ENCODE assay signal across 8 cellular contexts in the genomic region with DNA sequence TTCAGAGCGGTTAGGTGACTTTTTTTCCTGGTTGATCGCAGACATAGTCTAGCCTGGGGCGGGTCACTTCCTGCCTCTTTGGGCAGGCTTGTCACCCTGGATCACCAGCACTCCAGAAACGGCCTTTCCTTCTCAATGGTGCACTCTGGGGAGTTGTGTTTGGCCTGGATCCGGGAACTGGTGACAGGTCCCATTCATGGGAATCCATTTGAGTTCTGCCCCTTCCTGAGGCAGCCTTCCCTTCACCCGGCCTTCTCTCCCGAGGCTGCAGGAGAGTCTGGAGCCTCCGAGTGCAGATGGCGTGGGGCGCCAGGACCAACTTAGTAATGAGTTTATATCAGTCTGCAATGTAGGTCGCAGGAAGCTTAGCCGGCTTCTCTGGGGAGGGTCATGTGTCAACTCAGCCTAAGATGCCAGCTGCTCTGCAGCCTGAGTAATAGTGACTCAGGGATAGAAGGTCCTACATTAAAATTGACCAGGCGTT. TPM values are rescaled to one million over a fixed set of nuclear protein-coding genes. Genes with fewer than 3 reads are reported as not detected.
DNase-seq lines count a peak whose midpoint lies in the region; ATAC-seq and TF ChIP-seq lines count a peak whose summit lies in the region.

No MANE protein-coding gene starts in this region.

- no peaks in the 10 kb centered on the region for H3K27me3 Mint-ChIP-seq in T-helper 1 cell treated with Interleukin-12 subunit alpha and Interleukin-12 subunit beta and Interleukin-4 antibody, amounts not matched to agents 30 μg/mL and 1 μg/mL, for 36 hours (ENCODE audit: low read depth)

- H3K27ac ChIP-seq in GM23248, result peak overlapping the region; percentile 81

- no peaks in the 10 kb centered on the region for H4K20me1 ChIP-seq in GM23248 (ENCODE audit: insufficient read depth)

- in situ Hi-C loops in GM23248 (cut with MboI), result no loop called here

- peak overlapping the region; percentile 39 for H3K27ac Mint-ChIP-seq in T-helper 1 cell treated with Interleukin-12 subunit alpha and Interleukin-12 subunit beta and Interleukin-4 antibody, amounts not matched to agents 30 μg/mL and 1 μg/mL, for 36 hours

- H3K4me2 ChIP-seq in GM23248 (ENCODE audit: unreplicated experiment), result peak overlapping the region; percentile 24
- peak overlapping the region; percentile 71 for H3K4me2 ChIP-seq in skeletal muscle satellite cell (ENCODE audit: low read length)

- H3K27me3 ChIP-seq in GM23248 (replicated peaks; ENCODE audit: insufficient read depth) (no peaks in the 10 kb centered on the region), skeletal muscle satellite cell (ENCODE audit: control insufficient read depth, insufficient read depth, low read length) (no peaks in the 10 kb centered on the region)

- peaks cover 55% of the 10 kb centered on the region for H3K4me1 Mint-ChIP-seq in T-helper 1 cell treated with Interleukin-12 subunit alpha and Interleukin-12 subunit beta and Interleukin-4 antibody, amounts not matched to agents 30 μg/mL and 1 μg/mL, for 36 hours (ENCODE audit: low read depth)

- peak; percentile 93 for DNase-seq in GM23248
- peak; percentile 75 for DNase-seq in fibroblast of the aortic adventitia (ENCODE audit: low read depth)
- no peak for DNase-seq in midbrain (lab: John Stamatoyannopoulos, UW)
- no peak for DNase-seq in stimulated activated naive CD8-positive, alpha-beta T cell treated with anti-CD3 and anti-CD28 coated beads, Interleukin-15, Interleukin-2, amounts not matched to agents 100 U/mL and 50 U/mL, for 24 hours
- DNase-seq in amniotic stem cell (lab: John Stamatoyannopoulos, UW), result no peak

- TF ChIP-seq CTCF in fibroblast of the aortic adventitia (IDR thresholded peaks at IDR 0.05; ENCODE audit: insufficient read depth, low read length), result no peak

- no peaks in the 10 kb centered on the region for H3K9me2 ChIP-seq in GM23248 (ENCODE audit: insufficient read depth)

- no peaks in the 10 kb centered on the region for H3K9me3 ChIP-seq in GM23248 (ENCODE audit: low read depth)
- H3K9me3 ChIP-seq in skeletal muscle satellite cell (replicated peaks; ENCODE audit: low read length), result no peaks in the 10 kb centered on the region

- peaks cover 85% of the 10 kb centered on the region for H3K79me2 ChIP-seq in GM23248 (ENCODE audit: insufficient read depth)

- ATAC-seq in GM21825 (IDR thresholded peaks at IDR 0.05; ENCODE audit: unreplicated experiment), result no peak
- ATAC-seq in stimulated activated naive CD8-positive, alpha-beta T cell treated with anti-CD3 and anti-CD28 coated beads, Interleukin-15, Interleukin-2, amounts not matched to agents 100 U/mL and 50 U/mL, for 24 hours, result no peak

- H3K36me3 ChIP-seq in GM23248 (ENCODE audit: low read depth), result peaks cover 11% of the 10 kb centered on the region; the same call in 1 of the 2 replicates
- peaks cover 42% of the 10 kb centered on the region for H3K36me3 ChIP-seq in skeletal muscle satellite cell (ENCODE audit: insufficient read depth, low read length)

- no peak overlapping the region for H3K4me3 Mint-ChIP-seq in T-helper 1 cell treated with Interleukin-12 subunit alpha and Interleukin-12 subunit beta and Interleukin-4 antibody, amounts not matched to agents 30 μg/mL and 1 μg/mL, for 36 hours

- H2AFZ ChIP-seq in GM23248, result no peak overlapping the region

- H3F3A ChIP-seq in GM23248 (ENCODE audit: insufficient read depth), result peaks cover 21% of the 10 kb centered on the region

- no peaks in the 10 kb centered on the region for H3K9me3 Mint-ChIP-seq in T-helper 1 cell treated with Interleukin-12 subunit alpha and Interleukin-12 subunit beta and Interleukin-4 antibody, amounts not matched to agents 30 μg/mL and 1 μg/mL, for 36 hours

- H3K36me3 Mint-ChIP-seq in T-helper 1 cell treated with Interleukin-12 subunit alpha and Interleukin-12 subunit beta and Interleukin-4 antibody, amounts not matched to agents 30 μg/mL and 1 μg/mL, for 36 hours (ENCODE audit: low read depth), result peaks cover 19% of the 10 kb centered on the region

- WGBS in GM23248 (ENCODE audit: low coverage in 1 of 2, low lambda C conversion rate in 2 of 2, missing lambda C conversion rate in 2 of 2), 2 experiments, result 27% methylated on average over 13 of the region's 13 CpGs

- H3K9ac ChIP-seq in GM23248 (peak overlapping the region; percentile 50), skeletal muscle satellite cell (ENCODE audit: low read depth, low read length) (peak overlapping the region; percentile 55)

- H3K4me3 ChIP-seq in GM23248, result peak overlapping the region; percentile 23; the same call in 1 of the 2 replicates
- H3K4me3 ChIP-seq in fibroblast of the aortic adventitia (ENCODE audit: low read depth, low read length), result no peak overlapping the region
- peak overlapping the region; percentile 16 for H3K4me3 ChIP-seq in skeletal muscle satellite cell (ENCODE audit: low read length)

- H3K4me1 ChIP-seq in GM23248 (ENCODE audit: insufficient read depth) (peaks cover 45% of the 10 kb centered on the region), skeletal muscle satellite cell (ENCODE audit: control insufficient read depth, insufficient read depth, low read length) (peaks cover 67% of the 10 kb centered on the region)

RNA-seq across cellular contexts. Expression of gene TACR2, which starts 54.2 kb away (rescaled TPM):
- total RNA-seq in GM23248 (2014; rRNA removed; shearing (Covaris generic)), result 0.54 TPM in 1 of 2 replicates, not detected in the other
- 0.24 and 0.25 TPM in 2 replicates for polyA plus RNA-seq in GM23248 (2016; fragmentation: Nextera tagmentation; extraction: Ambion mirVana)
- 0.18 TPM in 1 of 2 replicates, not detected in the other for total RNA-seq in fibroblast of the aortic adventitia (ENCODE audit: low replicate concordance)
- 0.44 TPM in 1 of 2 replicates, not detected in the other for total RNA-seq in skeletal muscle satellite cell (2012; rRNA removed)

Comparison
In these comparisons a context has a peak if more than half of its experiments do, and no peak if none do; other contexts are left out.
1. DNase-seq: peak in GM23248 (single experiment) and fibroblast of the aortic adventitia (single experiment); none in midbrain (single experiment), stimulated activated naive CD8-positive, alpha-beta T cell treated with anti-CD3 and anti-CD28 coated beads, Interleukin-15, Interleukin-2, amounts not matched to agents 100 U/mL and 50 U/mL, for 24 hours (single experiment) and amniotic stem cell (single experiment).